11 cellular contexts compared by ENCODE assay signal in genomic region chr21:41865002-41865777, GRCh38. TPM values are rescaled to one million over a fixed set of nuclear protein-coding genes. Genes with fewer than 3 reads are reported as not detected.
DNase-seq lines count a peak whose midpoint lies in the region; ATAC-seq and TF ChIP-seq lines count a peak whose summit lies in the region.
"Had no signal": no experiment of that assay in that cellular context is flagged by ENCODE, and none has a peak within 500 bp of the region (broad histone marks: within the 10 kb centered on the region; RNA-seq: fewer than 3 reads in every experiment).

No MANE protein-coding gene starts in this region.

- no peaks in the 10 kb centered on the region for H3K36me3 ChIP-seq in DND-41 (ENCODE audit: insufficient read depth, low read length)
- H3K36me3 ChIP-seq in effector memory CD4-positive, alpha-beta T cell (ENCODE audit: control insufficient read depth, insufficient read depth, low read length): no peaks in the 10 kb centered on the region

- no peaks in the 10 kb centered on the region for H3K27me3 ChIP-seq in DND-41 (ENCODE audit: insufficient read depth, low read length, poor library complexity)
- no peaks in the 10 kb centered on the region for H3K27me3 ChIP-seq in effector memory CD4-positive, alpha-beta T cell (replicated peaks; ENCODE audit: control insufficient read depth, insufficient read depth, low read length, poor library complexity, severe bottlenecking)
- H3K27me3 ChIP-seq: body of pancreas, heart left ventricle had no signal

- DNase-seq in DND-41 (no peak), cerebellar nuclear complex (lab: John Stamatoyannopoulos, UW) (no peak), progenitor cell of endocrine pancreas (ENCODE audit: low spot score, unreplicated experiment) (no peak)
- DNase-seq in effector memory CD4-positive, alpha-beta T cell: no peak
- no peak for DNase-seq in activated CD4-positive, CD25-positive, alpha-beta regulatory T cell (lab: John Stamatoyannopoulos, UW)
- DNase-seq: body of pancreas, heart left ventricle, SHP77 had no signal

- peaks cover 17% of the 10 kb centered on the region for H3K4me1 Mint-ChIP-seq in activated T-helper 17 cell treated with anti-CD3 and anti-CD28 coated beads, Interleukin-2, amount 50 U/mL, for 72 hours
- peaks cover 6% of the 10 kb centered on the region for H3K4me1 Mint-ChIP-seq in progenitor cell of endocrine pancreas (ENCODE audit: low read depth)

- peak overlapping the region; percentile 64 for H3K27ac Mint-ChIP-seq in activated T-helper 17 cell treated with anti-CD3 and anti-CD28 coated beads, Interleukin-2, amount 50 U/mL, for 72 hours
- H3K27ac Mint-ChIP-seq in progenitor cell of endocrine pancreas: no peak overlapping the region

- H3K4me2 ChIP-seq in DND-41 (ENCODE audit: insufficient read depth, low read length): no peak overlapping the region

- no peak overlapping the region for H2AFZ ChIP-seq in DND-41 (ENCODE audit: low read depth, low read length)

- peaks cover 79% of the 10 kb centered on the region for H3K79me2 ChIP-seq in DND-41 (ENCODE audit: insufficient read depth, low read length)

- H3K9me3 ChIP-seq in DND-41 (ENCODE audit: insufficient read depth, low read length, severe bottlenecking): no peaks in the 10 kb centered on the region
- no peaks in the 10 kb centered on the region for H3K9me3 ChIP-seq in effector memory CD4-positive, alpha-beta T cell (ENCODE audit: control insufficient read depth, low read length)
- H3K9me3 ChIP-seq: body of pancreas, heart left ventricle had no signal

- peaks cover 33% of the 10 kb centered on the region; the same call in 1 of the 2 replicates for H4K20me1 ChIP-seq in DND-41 (ENCODE audit: insufficient read depth, low read length)

- no peak for TF ChIP-seq CTCF in DND-41 (IDR thresholded peaks at IDR 0.05; ENCODE audit: borderline replicate concordance, extremely low read depth, low read length, poor library complexity, severe bottlenecking)
- TF ChIP-seq CTCF in progenitor cell of endocrine pancreas (IDR thresholded peaks at IDR 0.05; ENCODE audit: unreplicated experiment): no peak

- no peak for ATAC-seq in DND-41 (ENCODE audit: insufficient read depth, low read depth)
- ATAC-seq in HG02981 (IDR thresholded peaks at IDR 0.05; ENCODE audit: unreplicated experiment): peak; percentile 47
- ATAC-seq in activated T-helper 17 cell treated with anti-CD3 and anti-CD28 coated beads, Interleukin-2, amount 50 U/mL, for 72 hours (replicated peaks): peak; percentile 59
- ATAC-seq: body of pancreas had no signal

- H3K27ac ChIP-seq in DND-41 (ENCODE audit: low read length): peak overlapping the region; percentile 22; the same call in 1 of the 2 replicates
- H3K27ac ChIP-seq in effector memory CD4-positive, alpha-beta T cell (ENCODE audit: insufficient read depth, low read length, poor library complexity, severe bottlenecking): no peak overlapping the region
- H3K27ac ChIP-seq: heart left ventricle had no signal

- peaks cover 7% of the 10 kb centered on the region for H3K36me3 Mint-ChIP-seq in activated T-helper 17 cell treated with anti-CD3 and anti-CD28 coated beads, Interleukin-2, amount 50 U/mL, for 72 hours (ENCODE audit: low read depth)
- H3K36me3 Mint-ChIP-seq in progenitor cell of endocrine pancreas (ENCODE audit: insufficient read depth): no peaks in the 10 kb centered on the region

- H3K4me3 Mint-ChIP-seq in activated T-helper 17 cell treated with anti-CD3 and anti-CD28 coated beads, Interleukin-2, amount 50 U/mL, for 72 hours: no peak overlapping the region
- no peak overlapping the region for H3K4me3 Mint-ChIP-seq in progenitor cell of endocrine pancreas (ENCODE audit: low read depth)

- H3K27me3 Mint-ChIP-seq in activated T-helper 17 cell treated with anti-CD3 and anti-CD28 coated beads, Interleukin-2, amount 50 U/mL, for 72 hours: no peaks in the 10 kb centered on the region
- no peaks in the 10 kb centered on the region for H3K27me3 Mint-ChIP-seq in progenitor cell of endocrine pancreas

- H3K4me3 ChIP-seq in DND-41 (ENCODE audit: low read depth in 1 of 2, low read length in 2 of 2): no peak overlapping the region
- no peak overlapping the region for H3K4me3 ChIP-seq in effector memory CD4-positive, alpha-beta T cell (ENCODE audit: insufficient read depth, low read depth, low read length, poor library complexity, severe bottlenecking)
- H3K4me3 ChIP-seq: body of pancreas, heart left ventricle had no signal

- no peaks in the 10 kb centered on the region for H3K9me3 Mint-ChIP-seq in activated T-helper 17 cell treated with anti-CD3 and anti-CD28 coated beads, Interleukin-2, amount 50 U/mL, for 72 hours
- no peaks in the 10 kb centered on the region for H3K9me3 Mint-ChIP-seq in progenitor cell of endocrine pancreas (ENCODE audit: low read depth)

- H3K9ac ChIP-seq in DND-41 (ENCODE audit: low read depth, low read length): no peak overlapping the region

- TF ChIP-seq POLR2A in GM19193 (IDR thresholded peaks at IDR 0.05; ENCODE audit: extremely low read depth, insufficient read depth, insufficient read length): peak; percentile 52

- no peaks in the 10 kb centered on the region for H3K4me1 ChIP-seq in DND-41 (ENCODE audit: insufficient read depth, low read length)
- no peaks in the 10 kb centered on the region for H3K4me1 ChIP-seq in effector memory CD4-positive, alpha-beta T cell (ENCODE audit: control insufficient read depth, insufficient read depth, low read length, poor library complexity, severe bottlenecking)

RNA-seq across cellular contexts. Expression of gene PRDM15, which starts 14.0 kb away (rescaled TPM):
- total RNA-seq in activated T-helper 17 cell treated with anti-CD3 and anti-CD28 coated beads, Interleukin-2, amount 50 U/mL, for 72 hours: 10 to 100 TPM; 17.1 to 17.6 TPM
- total RNA-seq in progenitor cell of endocrine pancreas: 14.0 and 16.2 TPM in 2 replicates
